ENCODE assay signal across 1 cellular context in genomic region chrX:120035522-120036309, GRCh38.
TF ChIP-seq lines count a peak whose summit lies in the region.

No MANE protein-coding gene starts in this region.

TF ChIP-seq in GM12878, 131 proteins besides CTCF, POLR2A, EP300 and RAD21 (continued from another document):
- TF ChIP-seq PKNOX1 (IDR thresholded peaks at IDR 0.05) (peak; percentile 65), NBN (IDR thresholded peaks at IDR 0.05) (peak; percentile 56; the same call in 1 of the 2 replicates), RELB (IDR thresholded peaks at IDR 0.05; ENCODE audit: low read depth) (peak; percentile 89), ATF2 (IDR thresholded peaks at IDR 0.05; ENCODE audit: low read length) (0 out of 2 replicates have a peak, but pooled peaks have one; percentile 17), BCL11A (IDR thresholded peaks at IDR 0.05; ENCODE audit: low read depth, low read length) (peak; percentile 80), MTA2 (IDR thresholded peaks at IDR 0.05; ENCODE audit: low read depth) (peak; percentile 85), SKIL (IDR thresholded peaks at IDR 0.05; ENCODE audit: low read depth, poor library complexity, severe bottlenecking) (peak; percentile 53), IKZF2 (IDR thresholded peaks at IDR 0.05) (peak; percentile 95 to 96), NR2F1 (conservative IDR thresholded peaks at IDR 0.05) (0 out of 2 replicates have a peak, but pooled peaks have one; percentile 19), ATF7 (IDR thresholded peaks at IDR 0.05; ENCODE audit: low read depth) (0 out of 2 replicates have a peak, but pooled peaks have one; percentile 30), SRF (IDR thresholded peaks at IDR 0.05; ENCODE audit: low read depth in 2 of 2, low read length in 2 of 2) (peak in 1 of 2 experiments; percentile 61; a peak in 1 of 4 replicates)
